ENCODE assay signal across 28 cellular contexts in genomic region chr16:80947239-80947638, GRCh38.
"Had no signal": no experiment of that assay in that cellular context is flagged by ENCODE, and none has a peak within 500 bp of the region (broad histone marks: within the 10 kb centered on the region; RNA-seq: fewer than 3 reads in every experiment).

No MANE protein-coding gene starts in this region.

- H3K27ac ChIP-seq: esophagus muscularis mucosa, heart right ventricle, left lung, neutrophil, parathyroid adenoma, right lobe of liver, suprapubic skin, transverse colon, upper lobe of right lung, uterus had no signal

- H3K4me3 Mint-ChIP-seq: dendritic cell treated with granulocyte-macrophage colony-stimulating factor and Interleukin-4, amounts not matched to agents 40 ng/mL and 50 ng/mL, for 4 days; mesothelial cell of epicardium; natural killer cell treated with Interleukin-12 subunit alpha and Interleukin-12 subunit beta and Interleukin-15 and Interleukin-18, amount 100 ng/mL, for 72 hours; neural crest cell had no signal

- H3K4me1 Mint-ChIP-seq: mesothelial cell of epicardium had no signal

- DNase-seq: effector memory CD4-positive, alpha-beta T cell; foreskin melanocyte; glutamatergic neuron; heart right ventricle; hippocampal formation; left cardiac atrium; left lung; mesenchymal stem cell; mucosa of descending colon; naive B cell; right lobe of liver; small intestine; stimulated activated CD4-positive, alpha-beta T cell treated with anti-CD3 and anti-CD28 coated beads, Interleukin-15, amount 100 ng/mL, for 24 hours; stimulated activated CD4-positive, alpha-beta T cell treated with anti-CD3 and anti-CD28 coated beads, Interleukin-2, amount 100 ng/mL, for 48 hours; stimulated activated CD8-positive, alpha-beta memory T cell treated with anti-CD3 and anti-CD28 coated beads, Interleukin-4, amount 100 ng/mL, for 48 hours; stimulated activated naive CD4-positive, alpha-beta T cell treated with Interleukin-2 at 50 U/mL for 16 hours; transverse colon; upper lobe of right lung; uterus had no signal

- H3K27me3 Mint-ChIP-seq: dendritic cell treated with granulocyte-macrophage colony-stimulating factor and Interleukin-4, amounts not matched to agents 40 ng/mL and 50 ng/mL, for 4 days had no signal

- H3K9me3 Mint-ChIP-seq: dendritic cell treated with granulocyte-macrophage colony-stimulating factor and Interleukin-4, amounts not matched to agents 40 ng/mL and 50 ng/mL, for 4 days; natural killer cell treated with Interleukin-12 subunit alpha and Interleukin-12 subunit beta and Interleukin-15 and Interleukin-18, amount 100 ng/mL, for 72 hours; neural crest cell had no signal

- H3K36me3 Mint-ChIP-seq: mesothelial cell of epicardium; natural killer cell treated with Interleukin-12 subunit alpha and Interleukin-12 subunit beta and Interleukin-15 and Interleukin-18, amount 100 ng/mL, for 72 hours had no signal

- ATAC-seq: left lung; mucosa of descending colon; natural killer cell treated with Interleukin-12 subunit alpha and Interleukin-12 subunit beta and Interleukin-15 and Interleukin-18, amount 100 ng/mL, for 72 hours; right lobe of liver; upper lobe of right lung had no signal

- H3K27ac Mint-ChIP-seq: dendritic cell treated with granulocyte-macrophage colony-stimulating factor and Interleukin-4, amounts not matched to agents 40 ng/mL and 50 ng/mL, for 4 days; mesothelial cell of epicardium; naive B cell; natural killer cell treated with Interleukin-12 subunit alpha and Interleukin-12 subunit beta and Interleukin-15 and Interleukin-18, amount 100 ng/mL, for 72 hours; progenitor cell of endocrine pancreas had no signal

- H3K4me3 ChIP-seq: esophagus muscularis mucosa, heart right ventricle, left lung, mucosa of descending colon, right lobe of liver, suprapubic skin, transverse colon, upper lobe of right lung, uterus had no signal
